In the genomic region with DNA sequence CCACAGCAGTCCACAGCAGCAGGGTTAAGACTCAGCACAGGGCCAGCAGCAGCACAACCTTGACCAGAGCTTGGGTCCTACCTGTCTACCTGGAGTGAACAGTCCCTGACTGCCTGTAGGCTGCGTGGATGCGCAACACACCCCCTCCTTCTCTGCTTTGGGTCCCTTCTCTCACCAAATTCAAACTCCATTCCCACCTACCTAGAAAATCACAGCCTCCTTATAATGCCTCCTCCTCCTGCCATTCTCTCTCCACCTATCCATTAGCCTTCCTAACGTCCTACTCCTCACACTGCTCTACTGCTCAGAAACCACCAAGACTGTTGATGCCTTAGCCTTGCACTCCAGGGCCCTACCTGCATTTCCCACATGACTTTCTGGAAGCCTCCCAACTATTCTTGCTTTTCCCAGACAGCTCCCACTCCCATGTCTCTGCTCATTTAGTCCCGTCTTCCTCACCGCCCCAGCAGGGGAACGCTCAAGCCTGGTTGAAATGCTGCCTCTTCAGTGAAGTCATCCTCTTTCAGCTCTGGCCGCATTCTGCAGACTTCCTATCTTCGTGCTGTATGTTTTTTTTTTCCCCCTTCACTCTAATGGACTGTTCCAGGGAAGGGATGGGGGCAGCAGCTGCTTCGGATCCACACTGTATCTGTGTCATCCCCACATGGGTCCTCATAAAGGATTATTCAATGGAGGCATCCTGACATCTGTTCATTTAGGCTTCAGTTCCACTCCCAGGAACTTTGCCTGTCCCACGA, we compare ENCODE assay signal across 11 cellular contexts. TPM values are rescaled to one million over a fixed set of nuclear protein-coding genes. Genes with fewer than 3 reads are reported as not detected.
DNase-seq lines count a peak whose midpoint lies in the region; ATAC-seq and TF ChIP-seq lines count a peak whose summit lies in the region.
"Had no signal": no experiment of that assay in that cellular context is flagged by ENCODE, and none has a peak within 500 bp of the region (broad histone marks: within the 10 kb centered on the region; RNA-seq: fewer than 3 reads in every experiment).

No MANE protein-coding gene starts in this region.

- no peak for DNase-seq in Caco-2
- no peak for DNase-seq in central memory CD8-positive, alpha-beta T cell (ENCODE audit: low spot score in 2 of 2)
- no peak for DNase-seq in nephron progenitor cell
- DNase-seq in GM10266 (ENCODE audit: extremely low spot score): no peak
- DNase-seq in stimulated activated naive CD4-positive, alpha-beta T cell (lab: John Stamatoyannopoulos, UW): no peak
- no peak for DNase-seq in left ventricle myocardium superior
- DNase-seq: Karpas-422, NCI-H526, upper lobe of right lung had no signal

- BruUV-seq in Caco-2 (replicated peaks; lab: Mats Ljungman, UMichigan): no TSS peak

- H3K36me3 ChIP-seq in Caco-2 (ENCODE audit: control insufficient read depth, insufficient read depth, low read length): peaks cover 33% of the 10 kb centered on the region

- H3K4me3 ChIP-seq in Caco-2 (ENCODE audit: low read depth, low read length): no peak overlapping the region
- H3K4me3 ChIP-seq: upper lobe of right lung had no signal

- H3K9me3 Mint-ChIP-seq in Caco-2 (ENCODE audit: unreplicated experiment) (no peaks in the 10 kb centered on the region), IgD-negative memory B cell (no peaks in the 10 kb centered on the region), nephron progenitor cell (no peaks in the 10 kb centered on the region)
- H3K9me3 Mint-ChIP-seq in central memory CD8-positive, alpha-beta T cell: no peaks in the 10 kb centered on the region

- H3K36me3 Mint-ChIP-seq in Caco-2 (ENCODE audit: insufficient read depth, unreplicated experiment): peaks cover 92% of the 10 kb centered on the region
- H3K36me3 Mint-ChIP-seq in IgD-negative memory B cell: peaks cover 11% of the 10 kb centered on the region
- peaks cover 24% of the 10 kb centered on the region for H3K36me3 Mint-ChIP-seq in central memory CD8-positive, alpha-beta T cell (ENCODE audit: insufficient read depth)
- peaks cover 27% of the 10 kb centered on the region for H3K36me3 Mint-ChIP-seq in nephron progenitor cell (ENCODE audit: low read depth)

- POLR2A ChIA-PET in Caco-2 (lab: Charles Lee): no interaction called here

- no peaks in the 10 kb centered on the region for H3K9me3 ChIP-seq in Caco-2
- H3K9me3 ChIP-seq: upper lobe of right lung had no signal

- peak overlapping the region; percentile 34 for H3K27ac Mint-ChIP-seq in Caco-2 (ENCODE audit: unreplicated experiment)
- peak overlapping the region; percentile 21 to 89 (median 80) for H3K27ac Mint-ChIP-seq in IgD-negative memory B cell
- H3K27ac Mint-ChIP-seq in central memory CD8-positive, alpha-beta T cell (ENCODE audit: low read depth): peak overlapping the region; percentile 40
- peak overlapping the region; percentile 91 for H3K27ac Mint-ChIP-seq in nephron progenitor cell

- H3K4me1 Mint-ChIP-seq in Caco-2 (ENCODE audit: low read depth, unreplicated experiment) (no peaks in the 10 kb centered on the region), IgD-negative memory B cell (peaks cover 17 to 30% (median 17%) of the 10 kb centered on the region in 3 donors), nephron progenitor cell (peaks cover 10% of the 10 kb centered on the region)
- peaks cover 48% of the 10 kb centered on the region for H3K4me1 Mint-ChIP-seq in central memory CD8-positive, alpha-beta T cell

- CTCF ChIA-PET in Caco-2 (lab: Charles Lee): interaction anchor here (1.0 kb wide), 1 partner anchor 13 kb away, joined by 3 read pairs; no protein-coding TSS in a partner anchor

- ATAC-seq in central memory CD8-positive, alpha-beta T cell (replicated peaks; ENCODE audit: extremely low read depth, poor library complexity, severe bottlenecking): no peak
- ATAC-seq in HG02885 (IDR thresholded peaks at IDR 0.05; ENCODE audit: poor library complexity, unreplicated experiment) (no peak), left ventricle myocardium superior (no peak)
- ATAC-seq: upper lobe of right lung had no signal

- H3K4me3 Mint-ChIP-seq in Caco-2 (ENCODE audit: unreplicated experiment): peak overlapping the region; percentile 0
- peak overlapping the region in 1 of 4 donors; percentile 1 for H3K4me3 Mint-ChIP-seq in IgD-negative memory B cell
- no peak overlapping the region for H3K4me3 Mint-ChIP-seq in central memory CD8-positive, alpha-beta T cell
- H3K4me3 Mint-ChIP-seq in nephron progenitor cell: no peak overlapping the region

- H3K27me3 Mint-ChIP-seq in Caco-2 (ENCODE audit: insufficient read depth, unreplicated experiment) (no peaks in the 10 kb centered on the region), IgD-negative memory B cell (no peaks in the 10 kb centered on the region), nephron progenitor cell (ENCODE audit: low read depth, poor library complexity) (no peaks in the 10 kb centered on the region)
- no peaks in the 10 kb centered on the region for H3K27me3 Mint-ChIP-seq in central memory CD8-positive, alpha-beta T cell

- intact Hi-C loops in Caco-2 (cut with micrococcal nuclease; ENCODE audit: unreplicated experiment): no loop called here
- intact Hi-C loops in left ventricle myocardium superior (cut with micrococcal nuclease): no loop called here

- no peaks in the 10 kb centered on the region for H3K4me1 ChIP-seq in Caco-2

- no peak for TF ChIP-seq CTCF in Caco-2 (IDR thresholded peaks at IDR 0.05; ENCODE audit: insufficient read depth in 1 of 2, low read depth in 1 of 2, low read length in 1 of 2, severe bottlenecking in 1 of 2, unreplicated experiment in 1 of 2)
- no peak for TF ChIP-seq CTCF in nephron progenitor cell (IDR thresholded peaks at IDR 0.05)
- TF ChIP-seq CTCF in GM10266 (IDR thresholded peaks at IDR 0.05; ENCODE audit: control insufficient read depth, insufficient read depth, low read depth, missing control alignments): no peak

- no peaks in the 10 kb centered on the region for H3K27me3 ChIP-seq in Caco-2 (replicated peaks; ENCODE audit: control insufficient read depth, insufficient read depth, low read length)
- H3K27me3 ChIP-seq: upper lobe of right lung had no signal

RNA-seq across cellular contexts. Expression of a gene that starts 3.3 kb away (rescaled TPM):
- total RNA-seq in Caco-2 (2022): 34.7 and 37.7 TPM in 2 replicates
- polyA plus RNA-seq in IgD-negative memory B cell: 41.5 TPM
- 3.7 TPM for total RNA-seq in left ventricle myocardium superior

Comparison
In these comparisons a context has a peak if more than half of its experiments do, and no peak if none do; other contexts are left out.
1. H3K27ac Mint-ChIP-seq: peak in every context shown above with its lines; median percentile 91 in nephron progenitor cell; 80 in IgD-negative memory B cell; 40 in central memory CD8-positive, alpha-beta T cell; 34 in Caco-2.